22 cellular contexts compared by ENCODE assay signal in the genomic region with DNA sequence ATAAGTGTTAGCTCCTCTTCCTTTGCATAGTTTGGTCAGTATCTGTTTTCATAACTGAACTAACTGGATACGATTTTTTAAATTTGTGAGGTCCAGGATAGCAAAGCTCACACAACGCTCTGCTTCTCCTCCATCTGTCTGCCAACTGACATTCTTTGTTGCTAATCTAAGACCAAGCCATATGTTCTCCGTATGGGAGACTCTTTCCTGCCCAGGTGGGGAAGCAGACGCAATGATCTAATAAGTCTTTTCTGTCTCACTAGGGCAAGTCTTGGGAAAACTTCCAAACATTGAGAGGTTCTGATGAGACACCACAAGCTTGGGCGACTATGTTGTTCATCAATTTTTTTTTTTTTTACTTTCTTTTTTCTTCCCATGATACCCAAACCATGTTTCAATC.
"Had no signal": no experiment of that assay in that cellular context is flagged by ENCODE, and none has a peak within 500 bp of the region (broad histone marks: within the 10 kb centered on the region; RNA-seq: fewer than 3 reads in every experiment).

No MANE protein-coding gene starts in this region.

- H3K27ac Mint-ChIP-seq: activated naive CD8-positive, alpha-beta T cell; T-helper 1 cell treated with Interleukin-12 subunit alpha and Interleukin-12 subunit beta and Interleukin-4 antibody, amounts not matched to agents 30 μg/mL and 1 μg/mL, for 36 hours had no signal

- DNase-seq: activated CD4-positive, alpha-beta T cell treated with anti-CD3 and anti-CD28 coated beads, Interleukin-2, amount 50 U/mL, for 48 hours; activated gamma-delta T cell treated with Interleukin-2 at 50 U/mL for 16 hours; dermis blood vessel endothelial cell; effector memory CD4-positive, alpha-beta T cell; esophagus squamous epithelium; hippocampal formation; islet precursor cell; left ventricle myocardium inferior; mammary epithelial cell; midbrain; occipital lobe; retina; stimulated activated CD4-positive, alpha-beta T cell treated with anti-CD3 and anti-CD28 coated beads, Interleukin-12 subunit alpha, Interleukin-12 subunit beta, amount 100 ng/mL, for 4 hours; stimulated activated CD4-positive, alpha-beta T cell treated with anti-CD3 and anti-CD28 coated beads, Interleukin-1b, Interleukin-23, amount 100 ng/mL, for 48 hours; stimulated activated CD8-positive, alpha-beta memory T cell treated with anti-CD3 and anti-CD28 coated beads, Interleukin-4, amount 100 ng/mL, for 48 hours; stimulated activated naive CD4-positive, alpha-beta T cell treated with Interleukin-2 at 50 U/mL for 16 hours had no signal

- H3K27ac ChIP-seq: esophagus squamous epithelium, left ventricle myocardium inferior, tibial nerve had no signal

- H3K9me3 ChIP-seq: esophagus squamous epithelium had no signal

- H3K4me1 ChIP-seq: esophagus squamous epithelium, tibial nerve had no signal

- H3K36me3 Mint-ChIP-seq: activated naive CD8-positive, alpha-beta T cell had no signal

- FAIRE-seq: bronchial epithelial cell, endothelial cell of umbilical vein, urothelium cell line had no signal

- H3K36me3 ChIP-seq: esophagus squamous epithelium, left ventricle myocardium inferior, tibial nerve had no signal

- H3K4me3 ChIP-seq: esophagus squamous epithelium, left ventricle myocardium inferior, tibial nerve had no signal

- H3K27me3 Mint-ChIP-seq: activated naive CD8-positive, alpha-beta T cell had no signal

- H3K4me3 Mint-ChIP-seq: activated naive CD8-positive, alpha-beta T cell; T-helper 1 cell treated with Interleukin-12 subunit alpha and Interleukin-12 subunit beta and Interleukin-4 antibody, amounts not matched to agents 30 μg/mL and 1 μg/mL, for 36 hours had no signal
